In genomic region chrX:38868941-38869378, GRCh38 we compare ENCODE assay signal across 11 cellular contexts.
DNase-seq lines count a peak whose midpoint lies in the region; ATAC-seq, FAIRE-seq and TF ChIP-seq lines count a peak whose summit lies in the region.
"Had no signal": no experiment of that assay in that cellular context is flagged by ENCODE, and none has a peak within 500 bp of the region (broad histone marks: within the 10 kb centered on the region; RNA-seq: fewer than 3 reads in every experiment).

No MANE protein-coding gene starts in this region.

- H3K9me3 ChIP-seq in breast epithelium (no peaks in the 10 kb centered on the region), K562 (replicated peaks; ENCODE audit: control insufficient read depth, insufficient read depth, low read depth, low read length) (no peaks in the 10 kb centered on the region)
- H3K9me3 ChIP-seq: thyroid gland had no signal

- no peak for FAIRE-seq in K562 (lab: Jason Lieb, UNC)

- no peak overlapping the region for H3K9ac ChIP-seq in K562 (ENCODE audit: insufficient read depth in 1 of 2, low read depth in 2 of 2, low read length in 2 of 2)

- 38% methylated on average over 2 of the region's 2 CpGs for WGBS in K562 (ENCODE audit: insufficient coverage, low coverage, missing lambda C conversion rate)

- H3K79me2 ChIP-seq in K562 (ENCODE audit: control insufficient read depth, insufficient read depth, low read length) = no peaks in the 10 kb centered on the region

- H3K4me1 ChIP-seq in breast epithelium = no peaks in the 10 kb centered on the region
- peaks cover 0 to 15% of the 10 kb centered on the region in 2 experiments; a peak in 4 of 5 replicates for H3K4me1 ChIP-seq in K562 (replicated peaks in 1 of 2; ENCODE audit: control insufficient read depth in 2 of 2, insufficient read depth in 2 of 2, low read length in 2 of 2)
- H3K4me1 ChIP-seq: thyroid gland had no signal

- no peaks in the 10 kb centered on the region for H3K36me3 ChIP-seq in breast epithelium
- H3K36me3 ChIP-seq in K562 (ENCODE audit: control insufficient read depth, insufficient read depth, low read length) = no peaks in the 10 kb centered on the region
- H3K36me3 ChIP-seq: thyroid gland had no signal

- no peak overlapping the region for H2AFZ ChIP-seq in K562 (ENCODE audit: low read depth, low read length)

- no peak overlapping the region for H3K4me2 ChIP-seq in K562 (ENCODE audit: insufficient read depth, low read length)

- no peak for TF ChIP-seq RAD21 in K562 (CRISPR knock-in tag; conservative IDR thresholded peaks at IDR 0.05 in 1 of 2, IDR thresholded peaks at IDR 0.05 in 1 of 2)

- no peak overlapping the region for H3K4me3 ChIP-seq in breast epithelium
- H3K4me3 ChIP-seq in K562 = no peak overlapping the region
- H3K4me3 ChIP-seq in dorsolateral prefrontal cortex = no peak overlapping the region
- H3K4me3 ChIP-seq: thyroid gland had no signal

- TF ChIP-seq POLR2A in breast epithelium (IDR thresholded peaks at IDR 0.05) = no peak
- TF ChIP-seq POLR2A in K562 (conservative IDR thresholded peaks at IDR 0.05) = no peak

- intact Hi-C loops in MCF 10A (cut with micrococcal nuclease) (no loop called here), breast epithelium (cut with DNase I; ENCODE audit: low total_unique reads) (no loop called here), K562 (cut with micrococcal nuclease) (no loop called here), dorsolateral prefrontal cortex (cut with DNase I) (no loop called here)

- H3K4me1 Mint-ChIP-seq in MCF 10A (ENCODE audit: insufficient read depth, unreplicated experiment) (no peaks in the 10 kb centered on the region), nephron progenitor cell (peaks cover 18% of the 10 kb centered on the region)
- H3K4me1 Mint-ChIP-seq: activated T-helper 17 cell treated with anti-CD3 and anti-CD28 coated beads, Interleukin-2, amount 50 U/mL, for 72 hours had no signal

- no peaks in the 10 kb centered on the region for H3K36me3 Mint-ChIP-seq in MCF 10A (ENCODE audit: insufficient read depth, unreplicated experiment)
- H3K36me3 Mint-ChIP-seq in nephron progenitor cell (ENCODE audit: low read depth) = no peaks in the 10 kb centered on the region

- H3K27ac Mint-ChIP-seq in MCF 10A (ENCODE audit: low read depth, unreplicated experiment) (peak overlapping the region; percentile 57), nephron progenitor cell (no peak overlapping the region)
- H3K27ac Mint-ChIP-seq: activated T-helper 17 cell treated with anti-CD3 and anti-CD28 coated beads, Interleukin-2, amount 50 U/mL, for 72 hours had no signal

- DNase-seq in MCF 10A (ENCODE audit: unreplicated experiment) = peak; percentile 49
- no peak for DNase-seq in breast epithelium (ENCODE audit: low spot score in 2 of 2)
- DNase-seq in K562 (ENCODE audit: extremely low read depth in 1 of 4, low spot score in 3 of 4) = no peak
- peak; percentile 37 for DNase-seq in hepatic stellate cell (ENCODE audit: low spot score)
- no peak for DNase-seq in nephron progenitor cell
- no peak for DNase-seq in 8988T
- no peak for DNase-seq in NCI-H2029 (lab: John Stamatoyannopoulos, UW)
- DNase-seq in dorsolateral prefrontal cortex = no peak
- DNase-seq: NCI-H2171 treated with DMSO at 0.1 percent for 48 hours, thyroid gland had no signal

- TF ChIP-seq EP300 in K562 (IDR thresholded peaks at IDR 0.05; ENCODE audit: low read length) = no peak

- peaks cover 35% of the 10 kb centered on the region for H3K27me3 Mint-ChIP-seq in MCF 10A (ENCODE audit: insufficient read depth, unreplicated experiment)
- no peaks in the 10 kb centered on the region for H3K27me3 Mint-ChIP-seq in nephron progenitor cell (ENCODE audit: low read depth, poor library complexity)
- H3K27me3 Mint-ChIP-seq: activated T-helper 17 cell treated with anti-CD3 and anti-CD28 coated beads, Interleukin-2, amount 50 U/mL, for 72 hours had no signal

- no peak overlapping the region for H3K4me3 Mint-ChIP-seq in MCF 10A (ENCODE audit: unreplicated experiment)
- H3K4me3 Mint-ChIP-seq in nephron progenitor cell = no peak overlapping the region
- H3K4me3 Mint-ChIP-seq: activated T-helper 17 cell treated with anti-CD3 and anti-CD28 coated beads, Interleukin-2, amount 50 U/mL, for 72 hours had no signal

- H3K27me3 ChIP-seq in breast epithelium = peaks cover 0 to 48% of the 10 kb centered on the region in 2 donors
- no peaks in the 10 kb centered on the region for H3K27me3 ChIP-seq in K562 (ENCODE audit: control insufficient read depth in 2 of 2, insufficient read depth in 2 of 2, low read length in 2 of 2)
- peaks cover 0 to 65% (median 18%) of the 10 kb centered on the region in 45 donors for H3K27me3 ChIP-seq in dorsolateral prefrontal cortex
- H3K27me3 ChIP-seq: thyroid gland had no signal

- H3K9me1 ChIP-seq in K562 (ENCODE audit: control insufficient read depth, insufficient read depth, low read length) = no peaks in the 10 kb centered on the region

- BruUV-seq in MCF 10A (replicated peaks; lab: Mats Ljungman, UMichigan) (no TSS peak), K562 (replicated peaks; lab: Mats Ljungman, UMichigan) (no TSS peak)

- ATAC-seq in K562 = no peak
- ATAC-seq: activated T-helper 17 cell treated with anti-CD3 and anti-CD28 coated beads, Interleukin-2, amount 50 U/mL, for 72 hours had no signal

- no peaks in the 10 kb centered on the region for H4K20me1 ChIP-seq in K562 (replicated peaks; ENCODE audit: control insufficient read depth, insufficient read depth, low read length)

- POLR2A ChIA-PET in MCF 10A (lab: Yijun Ruan, JAX) (interaction anchor here (0.7 to 1.1 kb wide), 2 partner anchors 11 to 52 kb away, joined by 3 read pairs; no protein-coding TSS in a partner anchor), K562 (lab: Yijun Ruan, JAX) (interaction anchor here (0.7 to 1.0 kb wide), 3 partner anchors 9 to 17 kb away, joined by 3 read pairs; no protein-coding TSS in a partner anchor)

- no peak for TF ChIP-seq CTCF in MCF 10A (IDR thresholded peaks at IDR 0.05; ENCODE audit: unreplicated experiment)
- TF ChIP-seq CTCF in breast epithelium (IDR thresholded peaks at IDR 0.05) = no peak
- TF ChIP-seq CTCF in K562 (IDR thresholded peaks at IDR 0.05 in 2 of 3, conservative IDR thresholded peaks at IDR 0.05 in 1 of 3; ENCODE audit: insufficient read depth in 2 of 3, low read depth in 1 of 3, low read length in 3 of 3) = no peak
- TF ChIP-seq CTCF in nephron progenitor cell (IDR thresholded peaks at IDR 0.05) = no peak
- TF ChIP-seq CTCF in dorsolateral prefrontal cortex (IDR thresholded peaks at IDR 0.05 in 54 of 56, conservative IDR thresholded peaks at IDR 0.05 in 2 of 56; ENCODE audit: low read depth in 1 of 56, partially characterized antibody in 56 of 56) = no peak

- no peak overlapping the region for H3K27ac ChIP-seq in breast epithelium
- no peak overlapping the region for H3K27ac ChIP-seq in K562 (ENCODE audit: extremely low read depth, low read depth, low read length)
- H3K27ac ChIP-seq in dorsolateral prefrontal cortex = peak overlapping the region in 1 of 59 donors; percentile 13
- H3K27ac ChIP-seq: thyroid gland had no signal

- in situ Hi-C loops in K562 (cut with MboI) = no loop called here

- CTCF ChIA-PET in MCF 10A (lab: Yijun Ruan, JAX) = interaction anchor here (0.7 to 1.1 kb wide), 3 partner anchors 13 to 1621 kb away, joined by 3 to 5 read pairs (median 4); no protein-coding TSS in a partner anchor
- CTCF ChIA-PET in K562 (lab: Yijun Ruan, JAX; ENCODE audit: low intra/inter-chr PET ratio) = no interaction called here

- no peaks in the 10 kb centered on the region for H3K9me3 Mint-ChIP-seq in MCF 10A (ENCODE audit: unreplicated experiment)
- peaks cover 13% of the 10 kb centered on the region for H3K9me3 Mint-ChIP-seq in nephron progenitor cell
- H3K9me3 Mint-ChIP-seq: activated T-helper 17 cell treated with anti-CD3 and anti-CD28 coated beads, Interleukin-2, amount 50 U/mL, for 72 hours had no signal

TF ChIP-seq in K562, 482 proteins besides CTCF, POLR2A, EP300 and RAD21 (continues in another document):
- TF ChIP-seq TAF1 (IDR thresholded peaks at IDR 0.05; ENCODE audit: control insufficient read depth, extremely low read depth, insufficient read depth, low read length, severe bottlenecking) = no peak
- TF ChIP-seq FOSL1 (tag; conservative IDR thresholded peaks at IDR 0.05) = peak; percentile 34; the same call in 1 of the 2 replicates
- TF ChIP-seq BCLAF1 (IDR thresholded peaks at IDR 0.05; ENCODE audit: borderline replicate concordance in 1 of 2, control insufficient read depth in 1 of 2, low read depth in 2 of 2, low read length in 1 of 2) = no peak
- TF ChIP-seq SMARCC2 (IDR thresholded peaks at IDR 0.05; ENCODE audit: low read depth) = no peak
- peak; percentile 83 for TF ChIP-seq ATF3 (IDR thresholded peaks at IDR 0.05)
- no peak for TF ChIP-seq ATF3 (CRISPR knock-in tag; conservative IDR thresholded peaks at IDR 0.05)
- no peak; the same call in 1 of the 2 replicates for TF ChIP-seq CEBPG (CRISPR knock-in tag; IDR thresholded peaks at IDR 0.05)
- TF ChIP-seq CEBPG (tag; conservative IDR thresholded peaks at IDR 0.05 in 1 of 2, IDR thresholded peaks at IDR 0.05 in 1 of 2) = peak; percentile 94 to 95

Comparison
In these comparisons a context has a peak if more than half of its experiments do, and no peak if none do; other contexts are left out.
1. DNase-seq: peak in MCF 10A (single experiment) and hepatic stellate cell (single experiment); none in breast epithelium (0 of 2), K562 (0 of 4), nephron progenitor cell (single experiment), 8988T (single experiment), NCI-H2029 (single experiment) and dorsolateral prefrontal cortex (0 of 10).